In genomic region chr2:66696374-66696773, GRCh38 we compare ENCODE assay signal across 17 cellular contexts.
DNase-seq lines count a peak whose midpoint lies in the region; ATAC-seq and TF ChIP-seq lines count a peak whose summit lies in the region.
"Had no signal": no experiment of that assay in that cellular context is flagged by ENCODE, and none has a peak within 500 bp of the region (broad histone marks: within the 10 kb centered on the region; RNA-seq: fewer than 3 reads in every experiment).

No MANE protein-coding gene starts in this region.

- WGBS in adrenal gland, 4 donors, result 73 to 81% (median 75%) methylated on average over 7 of the region's 7 CpGs

- no peak overlapping the region for H3K4me3 Mint-ChIP-seq in activated T-helper 17 cell treated with anti-CD3 and anti-CD28 coated beads, Interleukin-2, amount 50 U/mL, for 72 hours
- H3K4me3 Mint-ChIP-seq: activated CD4-positive, alpha-beta T cell treated with anti-CD3 and anti-CD28 coated beads, Interleukin-2, amount 10 ng/mL, durations not matched to agents 7 days and 5 days had no signal

- H3K36me3 ChIP-seq in adrenal gland (replicated peaks in 1 of 2) (no peaks in the 10 kb centered on the region), neural cell (ENCODE audit: insufficient read depth, low read length) (no peaks in the 10 kb centered on the region)
- H3K36me3 ChIP-seq: thoracic aorta had no signal

- no peak overlapping the region for H3K27ac Mint-ChIP-seq in activated T-helper 17 cell treated with anti-CD3 and anti-CD28 coated beads, Interleukin-2, amount 50 U/mL, for 72 hours
- H3K27ac Mint-ChIP-seq: activated CD4-positive, alpha-beta T cell treated with anti-CD3 and anti-CD28 coated beads, Interleukin-2, amount 10 ng/mL, durations not matched to agents 7 days and 5 days had no signal

- H3K4me2 ChIP-seq in neural cell (ENCODE audit: low read length), result no peak overlapping the region

- no peak for TF ChIP-seq RAD21 in neural cell (conservative IDR thresholded peaks at IDR 0.05)

- TF ChIP-seq CTCF in adrenal gland (IDR thresholded peaks at IDR 0.05) (no peak), neural cell (IDR thresholded peaks at IDR 0.05; ENCODE audit: poor library complexity, severe bottlenecking) (no peak)

- H3K4me1 ChIP-seq in adrenal gland (replicated peaks in 1 of 2), result peaks cover 22 to 32% of the 10 kb centered on the region in 2 donors

- TF ChIP-seq EP300 in neural cell (conservative IDR thresholded peaks at IDR 0.05; ENCODE audit: poor library complexity, severe bottlenecking), result no peak

- intact Hi-C loops in adrenal gland (cut with DNase I), result no loop called here

- no peaks in the 10 kb centered on the region for H3K36me3 Mint-ChIP-seq in activated T-helper 17 cell treated with anti-CD3 and anti-CD28 coated beads, Interleukin-2, amount 50 U/mL, for 72 hours (ENCODE audit: low read depth)

- no peaks in the 10 kb centered on the region for H3K27me3 Mint-ChIP-seq in activated T-helper 17 cell treated with anti-CD3 and anti-CD28 coated beads, Interleukin-2, amount 50 U/mL, for 72 hours
- H3K27me3 Mint-ChIP-seq: activated CD4-positive, alpha-beta T cell treated with anti-CD3 and anti-CD28 coated beads, Interleukin-2, amount 10 ng/mL, durations not matched to agents 7 days and 5 days had no signal

- H3K9me3 ChIP-seq in adrenal gland (replicated peaks in 1 of 3) (no peaks in the 10 kb centered on the region), neural cell (ENCODE audit: low read length) (no peaks in the 10 kb centered on the region)
- H3K9me3 ChIP-seq: thoracic aorta had no signal

- no peaks in the 10 kb centered on the region for H3K79me2 ChIP-seq in neural cell (replicated peaks; ENCODE audit: insufficient read depth, low read length)

- H3K4me1 Mint-ChIP-seq in activated T-helper 17 cell treated with anti-CD3 and anti-CD28 coated beads, Interleukin-2, amount 50 U/mL, for 72 hours, result no peaks in the 10 kb centered on the region
- H3K4me1 Mint-ChIP-seq: activated CD4-positive, alpha-beta T cell treated with anti-CD3 and anti-CD28 coated beads, Interleukin-2, amount 10 ng/mL, durations not matched to agents 7 days and 5 days had no signal

- ATAC-seq in activated T-helper 17 cell treated with anti-CD3 and anti-CD28 coated beads, Interleukin-2, amount 50 U/mL, for 72 hours (replicated peaks), result no peak
- ATAC-seq: esophagus mucosa had no signal

- no peaks in the 10 kb centered on the region for H3F3A ChIP-seq in neural cell (ENCODE audit: insufficient read depth, low read length, poor library complexity, severe bottlenecking)

- H3K27ac ChIP-seq in adrenal gland (peak overlapping the region in 3 of 5 donors; percentile 48 to 70 (median 54)), neural cell (ENCODE audit: low read length) (no peak overlapping the region)
- H3K27ac ChIP-seq: thoracic aorta had no signal

- H2AFZ ChIP-seq in neural cell (ENCODE audit: low read depth, low read length), result no peak overlapping the region

- H4K20me1 ChIP-seq in neural cell (ENCODE audit: insufficient read depth), result no peaks in the 10 kb centered on the region

- no peak overlapping the region for H3K9ac ChIP-seq in neural cell (ENCODE audit: low read length)

- no peaks in the 10 kb centered on the region for H3K9me2 ChIP-seq in neural cell (ENCODE audit: insufficient read depth, low read length)

- peaks cover under 1% of the 10 kb centered on the region for H3K9me3 Mint-ChIP-seq in activated T-helper 17 cell treated with anti-CD3 and anti-CD28 coated beads, Interleukin-2, amount 50 U/mL, for 72 hours
- H3K9me3 Mint-ChIP-seq: activated CD4-positive, alpha-beta T cell treated with anti-CD3 and anti-CD28 coated beads, Interleukin-2, amount 10 ng/mL, durations not matched to agents 7 days and 5 days had no signal

- H3K27me3 ChIP-seq in adrenal gland (no peaks in the 10 kb centered on the region), neural cell (ENCODE audit: insufficient read depth, low read depth, low read length) (no peaks in the 10 kb centered on the region)

- DNase-seq in NCI-H82 (lab: John Stamatoyannopoulos, UW) (peak; percentile 35), NCI-H82 treated with DMSO at 0.1 percent for 48 hours (lab: John Stamatoyannopoulos, UW; ENCODE audit: unreplicated experiment) (no peak), adrenal gland (no peak), NCI-H2029 (lab: John Stamatoyannopoulos, UW) (no peak), RKO (ENCODE audit: low spot score) (no peak), foreskin melanocyte (no peak)
- DNase-seq: activated CD4-positive, alpha-beta T cell treated with anti-CD3 and anti-CD28 coated beads, Interleukin-2, amount 10 ng/mL, durations not matched to agents 7 days and 5 days; activated gamma-delta T cell treated with Interleukin-2 at 50 U/mL for 16 hours; anterior cingulate cortex; cerebellar nuclear complex; DND-41; effector CD4-positive, alpha-beta T cell; NCI-H1694 treated with DMSO at 0.1 percent for 48 hours had no signal

- no peak for TF ChIP-seq POLR2A in adrenal gland (IDR thresholded peaks at IDR 0.05)

- H3K4me3 ChIP-seq in adrenal gland (peak overlapping the region in 1 of 4 donors; percentile 31), neural cell (ENCODE audit: low read length) (no peak overlapping the region)
- H3K4me3 ChIP-seq: thoracic aorta had no signal

TF ChIP-seq in neural cell, 6 proteins besides CTCF, POLR2A, EP300 and RAD21:
- TF ChIP-seq SMC3 (conservative IDR thresholded peaks at IDR 0.05; ENCODE audit: poor library complexity) (no peak), EZH2 (IDR thresholded peaks at IDR 0.05; ENCODE audit: borderline replicate concordance, insufficient read depth, low read length, poor library complexity, severe bottlenecking) (no peak), TAF1 (IDR thresholded peaks at IDR 0.05; ENCODE audit: low read depth) (no peak), MXI1 (conservative IDR thresholded peaks at IDR 0.05; ENCODE audit: poor library complexity, severe bottlenecking) (no peak), POLR2AphosphoS5 (IDR thresholded peaks at IDR 0.05) (peak; percentile 27)
TF ChIP-seq in neural cell: peak in this region for 1.
